1 cellular context compared by ENCODE assay signal in the genomic region with DNA sequence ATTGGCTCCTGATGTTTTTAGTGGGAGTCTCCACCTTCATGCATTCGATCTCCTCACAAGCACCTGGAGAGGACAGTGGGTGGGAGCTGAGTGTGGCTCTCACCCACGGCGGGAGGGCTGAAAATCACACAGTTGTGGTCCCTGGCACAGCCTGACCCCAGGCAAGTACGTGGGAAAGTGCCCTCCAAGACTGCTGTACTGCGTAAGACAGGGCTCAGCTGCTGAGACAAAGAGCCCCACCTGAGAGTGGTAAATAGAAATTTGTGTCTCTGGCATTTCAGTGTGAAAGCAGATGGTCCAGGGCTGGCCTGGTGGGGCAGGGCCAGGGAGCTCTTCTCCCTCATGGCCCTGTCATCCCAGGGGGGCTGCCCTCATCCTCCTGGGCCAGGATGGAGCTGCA.
TF ChIP-seq lines count a peak whose summit lies in the region.

No MANE protein-coding gene starts in this region.

TF ChIP-seq in WTC11, 78 proteins besides CTCF, POLR2A, EP300 and RAD21 (continued from another document):
- TF ChIP-seq, protein P1, sequence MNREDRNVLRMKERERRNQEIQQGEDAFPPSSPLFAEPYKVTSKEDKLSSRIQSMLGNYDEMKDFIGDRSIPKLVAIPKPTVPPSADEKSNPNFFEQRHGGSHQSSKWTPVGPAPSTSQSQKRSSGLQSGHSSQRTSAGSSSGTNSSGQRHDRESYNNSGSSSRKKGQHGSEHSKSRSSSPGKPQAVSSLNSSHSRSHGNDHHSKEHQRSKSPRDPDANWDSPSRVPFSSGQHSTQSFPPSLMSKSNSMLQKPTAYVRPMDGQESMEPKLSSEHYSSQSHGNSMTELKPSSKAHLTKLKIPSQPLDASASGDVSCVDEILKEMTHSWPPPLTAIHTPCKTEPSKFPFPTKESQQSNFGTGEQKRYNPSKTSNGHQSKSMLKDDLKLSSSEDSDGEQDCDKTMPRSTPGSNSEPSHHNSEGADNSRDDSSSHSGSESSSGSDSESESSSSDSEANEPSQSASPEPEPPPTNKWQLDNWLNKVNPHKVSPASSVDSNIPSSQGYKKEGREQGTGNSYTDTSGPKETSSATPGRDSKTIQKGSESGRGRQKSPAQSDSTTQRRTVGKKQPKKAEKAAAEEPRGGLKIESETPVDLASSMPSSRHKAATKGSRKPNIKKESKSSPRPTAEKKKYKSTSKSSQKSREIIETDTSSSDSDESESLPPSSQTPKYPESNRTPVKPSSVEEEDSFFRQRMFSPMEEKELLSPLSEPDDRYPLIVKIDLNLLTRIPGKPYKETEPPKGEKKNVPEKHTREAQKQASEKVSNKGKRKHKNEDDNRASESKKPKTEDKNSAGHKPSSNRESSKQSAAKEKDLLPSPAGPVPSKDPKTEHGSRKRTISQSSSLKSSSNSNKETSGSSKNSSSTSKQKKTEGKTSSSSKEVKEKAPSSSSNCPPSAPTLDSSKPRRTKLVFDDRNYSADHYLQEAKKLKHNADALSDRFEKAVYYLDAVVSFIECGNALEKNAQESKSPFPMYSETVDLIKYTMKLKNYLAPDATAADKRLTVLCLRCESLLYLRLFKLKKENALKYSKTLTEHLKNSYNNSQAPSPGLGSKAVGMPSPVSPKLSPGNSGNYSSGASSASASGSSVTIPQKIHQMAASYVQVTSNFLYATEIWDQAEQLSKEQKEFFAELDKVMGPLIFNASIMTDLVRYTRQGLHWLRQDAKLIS (CRISPR knock-in tag; IDR thresholded peaks at IDR 0.05; ENCODE audit: borderline replicate concordance) = no peak
- no peak for TF ChIP-seq NFATC4 (CRISPR knock-in tag; IDR thresholded peaks at IDR 0.05)
- TF ChIP-seq, protein P2, sequence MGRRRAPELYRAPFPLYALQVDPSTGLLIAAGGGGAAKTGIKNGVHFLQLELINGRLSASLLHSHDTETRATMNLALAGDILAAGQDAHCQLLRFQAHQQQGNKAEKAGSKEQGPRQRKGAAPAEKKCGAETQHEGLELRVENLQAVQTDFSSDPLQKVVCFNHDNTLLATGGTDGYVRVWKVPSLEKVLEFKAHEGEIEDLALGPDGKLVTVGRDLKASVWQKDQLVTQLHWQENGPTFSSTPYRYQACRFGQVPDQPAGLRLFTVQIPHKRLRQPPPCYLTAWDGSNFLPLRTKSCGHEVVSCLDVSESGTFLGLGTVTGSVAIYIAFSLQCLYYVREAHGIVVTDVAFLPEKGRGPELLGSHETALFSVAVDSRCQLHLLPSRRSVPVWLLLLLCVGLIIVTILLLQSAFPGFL (CRISPR knock-in tag; IDR thresholded peaks at IDR 0.05; ENCODE audit: borderline replicate concordance) = no peak
